Comparison of ENCODE assay signal across 22 cellular contexts in genomic region chr10:52664629-52665028, GRCh38.
"Had no signal": no experiment of that assay in that cellular context is flagged by ENCODE, and none has a peak within 500 bp of the region (broad histone marks: within the 10 kb centered on the region; RNA-seq: fewer than 3 reads in every experiment).

No MANE protein-coding gene starts in this region.

- H3K36me3 ChIP-seq: brain microvascular endothelial cell, esophagus squamous epithelium had no signal

- H3K27ac ChIP-seq: brain microvascular endothelial cell, epithelial cell of prostate, esophagus squamous epithelium had no signal

- H3K27me3 ChIP-seq: brain microvascular endothelial cell, esophagus squamous epithelium had no signal

- ATAC-seq: activated T-cell treated with anti-CD3 and anti-CD28 coated beads, Interleukin-2, amount 50 U/mL, for 72 hours had no signal

- DNase-seq: activated CD4-positive, alpha-beta memory T cell treated with anti-CD3 and anti-CD28 coated beads, Interleukin-2, amount 10 ng/mL, durations not matched to agents 7 days and 5 days; activated CD4-positive, alpha-beta T cell treated with anti-CD3 and anti-CD28 coated beads for 1 hour; activated CD4-positive, alpha-beta T cell treated with anti-CD3 and anti-CD28 coated beads for 4 hours; activated CD4-positive, alpha-beta T cell treated with anti-CD3 and anti-CD28 coated beads, Interleukin-2, amount 10 ng/mL, durations not matched to agents 7 days and 5 days; activated CD4-positive, alpha-beta T cell treated with anti-CD3 and anti-CD28 coated beads, Interleukin-2, amount 50 U/mL, for 4 hours; activated CD8-positive, alpha-beta memory T cell treated with anti-CD3 and anti-CD28 coated beads, Interleukin-2, amount 50 U/mL, for 48 hours; activated gamma-delta T cell; activated naive CD4-positive, alpha-beta T cell; activated naive CD4-positive, alpha-beta T cell treated with anti-CD3 and anti-CD28 coated beads, Interleukin-2, amount 10 ng/mL, durations not matched to agents 7 days and 5 days; activated T-cell treated with anti-CD3 and anti-CD28 coated beads for 4 hours; activated T-cell treated with anti-CD3 and anti-CD28 coated beads, Interleukin-2, amount 50 U/mL, for 24 hours; activated T-cell treated with anti-CD3 and anti-CD28 coated beads, Interleukin-2, amount 50 U/mL, for 72 hours; amniotic stem cell; anterior cingulate cortex; brain microvascular endothelial cell; cortex of kidney; effector CD8-positive, alpha-beta T cell; esophagus squamous epithelium; head of caudate nucleus; hypothalamus; T1000 had no signal

- H3K4me1 ChIP-seq: esophagus squamous epithelium had no signal

- H3K4me3 ChIP-seq: esophagus squamous epithelium had no signal
